Comparison of ENCODE assay signal across 8 cellular contexts in genomic region chr7:7182156-7183060, GRCh38. TPM values are rescaled to one million over a fixed set of nuclear protein-coding genes. Genes with fewer than 3 reads are reported as not detected.
DNase-seq lines count a peak whose midpoint lies in the region; ATAC-seq and TF ChIP-seq lines count a peak whose summit lies in the region.

Gene C1GALT1, plus strand, starts transcription at chr7:7182544. Its CDS starts 51,776 bp downstream, at chr7:7234320.

- H3K4me1 ChIP-seq in Caco-2, result peaks cover 16% of the 10 kb centered on the region

- POLR2A ChIA-PET in Caco-2 (lab: Charles Lee), result interaction anchor here (0.5 to 1.2 kb wide), 4 partner anchors 22 to 1752 kb away, joined by 3 to 6 read pairs (median 6); no protein-coding TSS in a partner anchor

- intact Hi-C loops in Caco-2 (cut with micrococcal nuclease; ENCODE audit: unreplicated experiment), result loop anchor here (1.0 to 5.0 kb wide), 10 partner anchors 63 to 358 kb away; no protein-coding TSS in a partner anchor

- peaks cover 1% of the 10 kb centered on the region; the same call in 1 of the 2 replicates for H3K36me3 ChIP-seq in Caco-2 (ENCODE audit: control insufficient read depth, insufficient read depth, low read length)

- H3K9me3 Mint-ChIP-seq in Caco-2 (ENCODE audit: unreplicated experiment), result peaks cover 3% of the 10 kb centered on the region
- no peaks in the 10 kb centered on the region for H3K9me3 Mint-ChIP-seq in effector memory CD8-positive, alpha-beta T cell
- no peaks in the 10 kb centered on the region for H3K9me3 Mint-ChIP-seq in memory B cell

- ATAC-seq in GM21360 (IDR thresholded peaks at IDR 0.05; ENCODE audit: unreplicated experiment) (peak; percentile 90), memory B cell (ENCODE audit: low read depth) (peak; percentile 75)
- peak; percentile 79 for ATAC-seq in effector memory CD8-positive, alpha-beta T cell (replicated peaks)

- H3K27me3 ChIP-seq in Caco-2 (replicated peaks; ENCODE audit: control insufficient read depth, insufficient read depth, low read length), result no peaks in the 10 kb centered on the region

- CTCF ChIA-PET in Caco-2 (lab: Charles Lee), result interaction anchor here (0.9 to 2.2 kb wide), 6 partner anchors 20 to 458 kb away, joined by 3 to 7 read pairs (median 4); partner anchors contain the start of gene UMAD1

- H3K4me3 Mint-ChIP-seq in Caco-2 (ENCODE audit: unreplicated experiment) (peak within 1 kb of the TSS; percentile 91), memory B cell (peak within 1 kb of the TSS; percentile 93)
- peak within 1 kb of the TSS; percentile 92 to 93 for H3K4me3 Mint-ChIP-seq in effector memory CD8-positive, alpha-beta T cell

- TF ChIP-seq CTCF in Caco-2 (IDR thresholded peaks at IDR 0.05; ENCODE audit: insufficient read depth in 1 of 2, low read depth in 1 of 2, low read length in 1 of 2, severe bottlenecking in 1 of 2, unreplicated experiment in 1 of 2), result peak; percentile 47 to 52

- H3K4me3 ChIP-seq in Caco-2 (ENCODE audit: low read depth, low read length), result peak within 1 kb of the TSS; percentile 65

- BruUV-seq in Caco-2 (replicated peaks; lab: Mats Ljungman, UMichigan), result no TSS peak

- H3K27ac Mint-ChIP-seq in Caco-2 (ENCODE audit: unreplicated experiment) (peak within 1 kb of the TSS; percentile 92), memory B cell (peak within 1 kb of the TSS; percentile 98)
- H3K27ac Mint-ChIP-seq in effector memory CD8-positive, alpha-beta T cell, result peak within 1 kb of the TSS; percentile 93 to 97

- H3K27me3 Mint-ChIP-seq in Caco-2 (ENCODE audit: insufficient read depth, unreplicated experiment) (no peaks in the 10 kb centered on the region), memory B cell (no peaks in the 10 kb centered on the region)
- no peaks in the 10 kb centered on the region for H3K27me3 Mint-ChIP-seq in effector memory CD8-positive, alpha-beta T cell

- H3K36me3 Mint-ChIP-seq in Caco-2 (ENCODE audit: insufficient read depth, unreplicated experiment), result peaks cover 6% of the 10 kb centered on the region
- peaks cover 17% of the 10 kb centered on the region for H3K36me3 Mint-ChIP-seq in effector memory CD8-positive, alpha-beta T cell (ENCODE audit: insufficient read depth)
- H3K36me3 Mint-ChIP-seq in memory B cell, result peaks cover 5% of the 10 kb centered on the region

- peaks cover 13% of the 10 kb centered on the region for H3K9me3 ChIP-seq in Caco-2

- H3K4me1 Mint-ChIP-seq in Caco-2 (ENCODE audit: low read depth, unreplicated experiment), result peaks cover 16% of the 10 kb centered on the region
- peaks cover 18 to 24% of the 10 kb centered on the region in 2 donors for H3K4me1 Mint-ChIP-seq in effector memory CD8-positive, alpha-beta T cell (ENCODE audit: low read depth in 2 of 2)
- peaks cover 20% of the 10 kb centered on the region for H3K4me1 Mint-ChIP-seq in memory B cell

- peak; percentile 98 for DNase-seq in Caco-2
- DNase-seq in HT1080 (ENCODE audit: low read depth), result peak; percentile 95
- peak; percentile 96 to 97 for DNase-seq in NOMO-1 (lab: John Stamatoyannopoulos, UW; ENCODE audit: unreplicated experiment in 2 of 2)
- DNase-seq in activated CD8-positive, alpha-beta memory T cell treated with anti-CD3 and anti-CD28 coated beads for 4 hours (ENCODE audit: low read depth in 2 of 2), result peak; percentile 95 to 97
- peak; percentile 94 to 96 (median 95) for DNase-seq in effector memory CD8-positive, alpha-beta T cell
- DNase-seq in memory B cell (ENCODE audit: low spot score in 2 of 2), result peak; percentile 88 to 97
- peak; percentile 98 for DNase-seq in stimulated activated CD8-positive, alpha-beta memory T cell treated with anti-CD3 and anti-CD28 coated beads, Interleukin-12 subunit alpha, Interleukin-12 subunit beta, amount 100 ng/mL, for 24 hours (ENCODE audit: extremely low read depth)

RNA-seq across cellular contexts. Expression of gene C1GALT1, which starts in this region (rescaled TPM):
- 49.8 and 52.2 TPM in 2 replicates for total RNA-seq in Caco-2 (2022)
- 31.6 and 41.8 TPM in 2 replicates for total RNA-seq in HT1080 (2014; rRNA removed; shearing (Covaris generic))
- polyA plus RNA-seq in HT1080 (2015; cell fraction: cytosol; rRNA removed), result 52.5 and 56.6 TPM in 2 replicates
- polyA plus RNA-seq in HT1080 (2015; cell fraction: nucleus; rRNA removed), result 42.1 and 48.2 TPM in 2 replicates

Comparison
In these comparisons a context has a peak if more than half of its experiments do, and no peak if none do; other contexts are left out.
1. Peak in every context shown above with its lines: DNase-seq, ATAC-seq and H3K4me3 ChIP-seq.